Comparison of ENCODE assay signal across 13 cellular contexts in genomic region chr1:175169305-175170018, GRCh38. TPM values are rescaled to one million over a fixed set of nuclear protein-coding genes. Genes with fewer than 3 reads are reported as not detected.
DNase-seq lines count a peak whose midpoint lies in the region; ATAC-seq, FAIRE-seq and TF ChIP-seq lines count a peak whose summit lies in the region.
"Had no signal": no experiment of that assay in that cellular context is flagged by ENCODE, and none has a peak within 500 bp of the region (broad histone marks: within the 10 kb centered on the region; RNA-seq: fewer than 3 reads in every experiment).

No MANE protein-coding gene starts in this region.

- H3K79me2 ChIP-seq in HepG2 (ENCODE audit: insufficient read depth, low read length) (no peaks in the 10 kb centered on the region), osteoblast (ENCODE audit: insufficient read depth, low read length) (no peaks in the 10 kb centered on the region)

- WGBS in liver, result 76% methylated on average over 6 of the region's 6 CpGs
- WGBS in HepG2 (ENCODE audit: low lambda C conversion rate), result 22% methylated on average over 6 of the region's 6 CpGs

- no peak for TF ChIP-seq RAD21 in liver (IDR thresholded peaks at IDR 0.05)
- TF ChIP-seq RAD21 in HepG2 (CRISPR knock-in tag; IDR thresholded peaks at IDR 0.05), result no peak

- intact Hi-C loops in HepG2 (cut with micrococcal nuclease; ENCODE audit: unreplicated experiment), result no loop called here

- no peak for FAIRE-seq in HepG2 (lab: Jason Lieb, UNC)

- H3K4me2 ChIP-seq in HepG2 (ENCODE audit: low read depth, low read length) (no peak overlapping the region), osteoblast (ENCODE audit: insufficient read depth, low read length) (no peak overlapping the region)

- H3K9ac ChIP-seq in liver (ENCODE audit: low read depth in 1 of 2, low read length in 2 of 2), result no peak overlapping the region
- H3K9ac ChIP-seq in HepG2 (ENCODE audit: insufficient read depth, low read depth, low read length), result no peak overlapping the region

- in situ Hi-C loops in HepG2 (cut with HindIII; ENCODE audit: extremely low pct_ligation_motif_present, low pct_unique_long_range_greater_than_20kb), result loop anchor here (25.0 kb wide), 3 partner anchors 718 to 1668 kb away; no protein-coding TSS in a partner anchor

- CTCF ChIA-PET in HepG2 (lab: Yijun Ruan, JAX; ENCODE audit: low intra/inter-chr PET ratio, low total read pairs), result no interaction called here

- BruUV-seq in HepG2 (replicated peaks; lab: Mats Ljungman, UMichigan), result no TSS peak

- H3K4me1 ChIP-seq in liver (ENCODE audit: control insufficient read depth in 4 of 4, insufficient read depth in 4 of 4, low read length in 3 of 4) (peaks cover 0 to 12% (median 4%) of the 10 kb centered on the region in 4 donors), HepG2 (ENCODE audit: insufficient read depth, low read length) (no peaks in the 10 kb centered on the region), SJSA1 (replicated peaks) (peaks cover 19% of the 10 kb centered on the region), osteoblast (ENCODE audit: insufficient read depth, low read length) (no peaks in the 10 kb centered on the region)

- POLR2A ChIA-PET in HepG2 (lab: Yijun Ruan, JAX), result no interaction called here

- H3K9me3 ChIP-seq in liver (ENCODE audit: control insufficient read depth in 4 of 4, low read length in 3 of 4) (no peaks in the 10 kb centered on the region), HepG2 (ENCODE audit: low read length) (no peaks in the 10 kb centered on the region), SJSA1 (replicated peaks) (no peaks in the 10 kb centered on the region), osteoblast (ENCODE audit: low read depth, low read length) (no peaks in the 10 kb centered on the region)

- H4K20me1 ChIP-seq in HepG2 (ENCODE audit: insufficient read depth, low read length) (no peaks in the 10 kb centered on the region), osteoblast (ENCODE audit: insufficient read depth, low read length) (no peaks in the 10 kb centered on the region)

- H3K27ac ChIP-seq in liver (ENCODE audit: low read depth in 1 of 2, low read length in 2 of 2) (no peak overlapping the region), HepG2 (ENCODE audit: extremely low read length, insufficient read depth, low read length) (no peak overlapping the region), SJSA1 (peak overlapping the region; percentile 52), osteoblast (ENCODE audit: low read depth, low read length) (no peak overlapping the region)

- H3K36me3 ChIP-seq in liver (ENCODE audit: control insufficient read depth in 4 of 4, insufficient read depth in 3 of 4, low read depth in 1 of 4, low read length in 3 of 4), result peaks cover 5 to 34% (median 22%) of the 10 kb centered on the region in 4 donors
- no peaks in the 10 kb centered on the region for H3K36me3 ChIP-seq in HepG2 (replicated peaks in 1 of 2; ENCODE audit: control insufficient read depth in 1 of 2, insufficient read depth in 2 of 2, low read length in 2 of 2)
- H3K36me3 ChIP-seq in SJSA1, result no peaks in the 10 kb centered on the region
- H3K36me3 ChIP-seq in osteoblast (ENCODE audit: insufficient read depth, low read length), result no peaks in the 10 kb centered on the region

- TF ChIP-seq EP300 in HepG2 (IDR thresholded peaks at IDR 0.05; ENCODE audit: low read depth in 2 of 2, low read length in 2 of 2) (no peak), HepG2 (CRISPR knock-in tag; IDR thresholded peaks at IDR 0.05; ENCODE audit: borderline replicate concordance) (no peak)

- TF ChIP-seq CTCF in liver (IDR thresholded peaks at IDR 0.05; ENCODE audit: low read depth, low read length, missing input control), result no peak
- TF ChIP-seq CTCF in HepG2 (CRISPR knock-in tag; IDR thresholded peaks at IDR 0.05), result no peak
- TF ChIP-seq CTCF in fibroblast of villous mesenchyme (IDR thresholded peaks at IDR 0.05; ENCODE audit: insufficient read depth, low read depth, low read length), result no peak
- no peak for TF ChIP-seq CTCF in osteoblast (IDR thresholded peaks at IDR 0.05; ENCODE audit: extremely low read depth, low read depth, low read length)

- no peak overlapping the region for H3K4me3 ChIP-seq in liver (ENCODE audit: low read depth in 1 of 3, low read length in 3 of 3)
- H3K4me3 ChIP-seq in HepG2 (replicated peaks in 1 of 3; ENCODE audit: insufficient read depth in 1 of 3, low read depth in 2 of 3, low read length in 3 of 3), result no peak overlapping the region
- no peak overlapping the region for H3K4me3 ChIP-seq in SJSA1
- no peak overlapping the region for H3K4me3 ChIP-seq in fibroblast of villous mesenchyme (ENCODE audit: low read depth, low read length)
- H3K4me3 ChIP-seq in osteoblast (ENCODE audit: insufficient read depth, low read length), result no peak overlapping the region

- ATAC-seq in HepG2, result no peak
- no peak for ATAC-seq in HG03097 (IDR thresholded peaks at IDR 0.05; ENCODE audit: low FRiP score, unreplicated experiment)

- H3K27me3 ChIP-seq in liver (ENCODE audit: control insufficient read depth in 4 of 4, insufficient read depth in 4 of 4, low read length in 3 of 4) (no peaks in the 10 kb centered on the region), HepG2 (ENCODE audit: control insufficient read depth in 1 of 2, insufficient read depth in 2 of 2, low read length in 2 of 2) (no peaks in the 10 kb centered on the region), SJSA1 (replicated peaks) (no peaks in the 10 kb centered on the region), osteoblast (ENCODE audit: insufficient read depth, low read length) (no peaks in the 10 kb centered on the region)

- DNase-seq in HepG2 (ENCODE audit: low spot score) (no peak), SJSA1 (ENCODE audit: low read depth in 1 of 2, low spot score in 2 of 2) (peak; percentile 52 to 82), fibroblast of villous mesenchyme (ENCODE audit: low read depth) (peak; percentile 11), osteoblast (ENCODE audit: insufficient read length, low spot score, missing footprints) (no peak), SKM-1 treated with dmso at 0.1 percent for 144 hours (lab: John Stamatoyannopoulos, UW; ENCODE audit: unreplicated experiment) (no peak), COR-L47 (lab: John Stamatoyannopoulos, UW) (no peak)
- DNase-seq: activated T-cell treated with anti-CD3 and anti-CD28 coated beads for 4 hours; C1 segment of cervical spinal cord; effector CD8-positive, alpha-beta T cell; MM.1S; posterior cingulate gyrus had no signal

- no peak for TF ChIP-seq POLR2A in HepG2 (IDR thresholded peaks at IDR 0.05; ENCODE audit: insufficient read depth in 1 of 2, low read depth in 2 of 2, low read length in 2 of 2)

- H2AFZ ChIP-seq in HepG2 (ENCODE audit: low read length), result no peak overlapping the region
- no peak overlapping the region for H2AFZ ChIP-seq in osteoblast (ENCODE audit: low read length)

TF ChIP-seq in liver, 16 proteins besides CTCF, POLR2A, EP300 and RAD21 (continues in another document):
- peak; percentile 62 for TF ChIP-seq FOXA2 (IDR thresholded peaks at IDR 0.05)

TF ChIP-seq in HepG2, 621 proteins besides CTCF, POLR2A, EP300 and RAD21:
- TF ChIP-seq SMC3 (IDR thresholded peaks at IDR 0.05; ENCODE audit: low read length), result no peak

RNA-seq across cellular contexts. Expression of gene KIAA0040, which starts 23.1 kb away (rescaled TPM):
- total RNA-seq in liver, result 10 to 100 TPM in 1 of 2 donors, 1 to 10 TPM in 1; 5.7 to 12.0 TPM
- polyA plus RNA-seq in liver, result 1 to 10 TPM; 4.6 to 5.8 TPM
- total RNA-seq in HepG2 (2016; rRNA removed; fragmentation: Illumina TruSeq; extraction: Trizol), result 0.24 and 0.63 TPM in 2 replicates
- 0.09 TPM in 1 of 2 replicates, not detected in the other for total RNA-seq in HepG2 (2016; cell fraction: cytosol; rRNA removed; fragmentation: Illumina TruSeq; extraction: Trizol; ENCODE audit: low read depth)
- 0.37 and 0.39 TPM in 2 replicates for total RNA-seq in HepG2 (2016; cell fraction: insoluble cytoplasmic fraction; rRNA removed; fragmentation: Illumina TruSeq; extraction: Trizol)
- 0.15 and 0.62 TPM in 2 replicates for total RNA-seq in HepG2 (2016; cell fraction: membrane; rRNA removed; fragmentation: Illumina TruSeq; extraction: Trizol)
- total RNA-seq in HepG2 (2016; cell fraction: nucleus; rRNA removed; fragmentation: Illumina TruSeq; extraction: Trizol), result 0.37 and 0.50 TPM in 2 replicates
- 0.22 and 0.26 TPM in 2 replicates for polyA plus RNA-seq in HepG2 (2011; rRNA removed)
- 0.31 and 0.58 TPM in 2 replicates for polyA plus RNA-seq in HepG2 (2011; cell fraction: cytosol; rRNA removed)
- 0.21 and 0.27 TPM in 2 replicates for polyA plus RNA-seq in HepG2 (2011; cell fraction: nucleus; rRNA removed)
- 0.12 and 0.19 TPM in 2 replicates for polyA plus RNA-seq in HepG2 (2012)
- 0.07 and 0.11 TPM in 2 replicates for polyA plus RNA-seq in HepG2 (2016; cell fraction: cytosol; fragmentation: Illumina TruSeq; extraction: Trizol; ENCODE audit: low read depth)
- 0.49 and 0.85 TPM in 2 replicates for polyA plus RNA-seq in HepG2 (2016; cell fraction: insoluble cytoplasmic fraction; fragmentation: Illumina TruSeq; extraction: Trizol; ENCODE audit: low read depth)
- polyA plus RNA-seq in HepG2 (2016; cell fraction: membrane; fragmentation: Illumina TruSeq; extraction: Trizol; ENCODE audit: low read depth), result 0.15 and 0.27 TPM in 2 replicates
- 0.45 and 0.57 TPM in 2 replicates for polyA plus RNA-seq in HepG2 (2016; cell fraction: nucleus; fragmentation: Illumina TruSeq; extraction: Trizol; ENCODE audit: insufficient read depth, low read depth)
- polyA minus RNA-seq in HepG2 (2011; rRNA and poly(A)+ RNA removed; ENCODE audit: low replicate concordance), result 0.44 and 15.3 TPM in 2 replicates
- polyA minus RNA-seq in HepG2 (2011; cell fraction: cytosol; rRNA and poly(A)+ RNA removed), result 0.88 and 0.89 TPM in 2 replicates
- 0.25 and 0.39 TPM in 2 replicates for polyA minus RNA-seq in HepG2 (2011; cell fraction: nucleus; rRNA and poly(A)+ RNA removed)
- total RNA-seq in SJSA1 (2014; rRNA removed; shearing (Covaris generic)), result 4.0 and 14.5 TPM in 2 replicates
- total RNA-seq in fibroblast of villous mesenchyme, result under 0.01 and 0.64 TPM in 2 replicates
- 0.59 and 1.1 TPM in 2 replicates for total RNA-seq in osteoblast

Comparison
In these comparisons a context has a peak if more than half of its experiments do, and no peak if none do; other contexts are left out.
1. DNase-seq: peak in SJSA1 (2 of 2) and fibroblast of villous mesenchyme (single experiment); none in HepG2 (single experiment), osteoblast (single experiment), SKM-1 treated with dmso at 0.1 percent for 144 hours (single experiment) and COR-L47 (single experiment).